Comparison of ENCODE assay signal across 15 cellular contexts in genomic region chr11:102518296-102519094, GRCh38. TPM values are rescaled to one million over a fixed set of nuclear protein-coding genes. Genes with fewer than 3 reads are reported as not detected.
DNase-seq lines count a peak whose midpoint lies in the region; ATAC-seq, FAIRE-seq and TF ChIP-seq lines count a peak whose summit lies in the region.
"Had no signal": no experiment of that assay in that cellular context is flagged by ENCODE, and none has a peak within 500 bp of the region (broad histone marks: within the 10 kb centered on the region; RNA-seq: fewer than 3 reads in every experiment).

No MANE protein-coding gene starts in this region.

- FAIRE-seq in H1 (lab: Jason Lieb, UNC) = peak; percentile 57
- FAIRE-seq: colon had no signal

- no peaks in the 10 kb centered on the region for H3K23me2 ChIP-seq in H1 (ENCODE audit: low read depth, low read length)

- TF ChIP-seq CTCF in GM12872 (IDR thresholded peaks at IDR 0.05; ENCODE audit: insufficient read depth, low read depth, low read length) = peak; percentile 36; the same call in 2 of the 3 replicates
- TF ChIP-seq CTCF in NB4 (IDR thresholded peaks at IDR 0.05; ENCODE audit: low read depth, low read length) = peak; percentile 11
- peak in 2 of 3 experiments; percentile 38 to 50; a peak in 2 of 4 replicates for TF ChIP-seq CTCF in H1 (IDR thresholded peaks at IDR 0.05; ENCODE audit: control extremely low read depth in 1 of 3, insufficient read depth in 1 of 3, low read depth in 1 of 3, low read length in 3 of 3)
- TF ChIP-seq CTCF in osteoblast (IDR thresholded peaks at IDR 0.05; ENCODE audit: extremely low read depth, low read depth, low read length) = peak; percentile 24

- no peak overlapping the region for H3K56ac ChIP-seq in H1 (replicated peaks; ENCODE audit: insufficient read length, low read depth, low read length)

- H3K4ac ChIP-seq in H1 (replicated peaks; ENCODE audit: insufficient read length, low read depth, low read length) = no peak overlapping the region

- H2BK20ac ChIP-seq in H1 (ENCODE audit: low read length) = no peak overlapping the region

- no peak overlapping the region for H3K4me2 ChIP-seq in H1 (ENCODE audit: insufficient read depth in 1 of 2, low read depth in 2 of 2, low read length in 2 of 2)
- H3K4me2 ChIP-seq in osteoblast (ENCODE audit: insufficient read depth, low read length) = no peak overlapping the region

- no peak overlapping the region for H2BK120ac ChIP-seq in H1 (replicated peaks; ENCODE audit: low read depth, low read length)

- H2AFZ ChIP-seq in H1 (ENCODE audit: low read length) = no peak overlapping the region; the same call in 1 of the 2 replicates
- no peak overlapping the region for H2AFZ ChIP-seq in osteoblast (ENCODE audit: low read length)

- H2BK15ac ChIP-seq in H1 (ENCODE audit: low read length) = no peak overlapping the region

- 90% methylated on average over 3 of the region's 3 CpGs; no CpG with 5 or more reads in 1 of the 2 experiments for WGBS in H1 (ENCODE audit: extremely low coverage in 1 of 2, insufficient coverage in 1 of 2, insufficient read length in 1 of 2, insufficient replicate concordance in 2 of 2, low coverage in 1 of 2, low lambda C conversion rate in 2 of 2, missing lambda C conversion rate in 1 of 2), 2 experiments

- H3K36me3 ChIP-seq in H1 (ENCODE audit: control insufficient read depth in 2 of 4, insufficient read depth in 4 of 4, low read length in 3 of 4) (no peaks in the 10 kb centered on the region), osteoblast (ENCODE audit: insufficient read depth, low read length) (no peaks in the 10 kb centered on the region)
- H3K36me3 ChIP-seq: esophagus muscularis mucosa, neutrophil, vagina had no signal

- no peak overlapping the region for H4K5ac ChIP-seq in H1 (ENCODE audit: insufficient read length, low read depth, low read length)

- no peak overlapping the region for H4K91ac ChIP-seq in H1 (replicated peaks; ENCODE audit: insufficient read length, low read length)

- H3K4me1 ChIP-seq in H1 (replicated peaks in 1 of 4; ENCODE audit: control insufficient read depth in 3 of 4, insufficient read depth in 4 of 4, low read length in 3 of 4) = no peaks in the 10 kb centered on the region
- no peaks in the 10 kb centered on the region for H3K4me1 ChIP-seq in osteoblast (ENCODE audit: insufficient read depth, low read length)
- H3K4me1 ChIP-seq: vagina had no signal

- DNase-seq in NB4 (ENCODE audit: low read depth) (no peak), H1 (ENCODE audit: low read depth in 1 of 2, low spot score in 2 of 2) (no peak), osteoblast (ENCODE audit: insufficient read length, low spot score, missing footprints) (no peak), activated gamma-delta T cell treated with Interleukin-2 at 50 U/mL for 16 hours (no peak), H4 (ENCODE audit: low spot score) (no peak)
- DNase-seq: activated naive CD8-positive, alpha-beta T cell treated with anti-CD3 and anti-CD28 coated beads for 36 hours; stimulated activated naive CD8-positive, alpha-beta T cell treated with anti-CD3 and anti-CD28 coated beads, Interleukin-15, amount 100 ng/mL, for 72 hours had no signal

- H3K14ac ChIP-seq in H1 (ENCODE audit: insufficient read length) = no peak overlapping the region

- no peak overlapping the region for H2AK5ac ChIP-seq in H1 (ENCODE audit: low read depth, low read length)

- no peak for TF ChIP-seq POLR2A in NB4 (IDR thresholded peaks at IDR 0.05; ENCODE audit: extremely low read depth, insufficient read length)
- TF ChIP-seq POLR2A in H1 (IDR thresholded peaks at IDR 0.05; ENCODE audit: control extremely low read depth in 1 of 2, low read depth in 2 of 2, low read length in 2 of 2) = no peak

- H3K4me3 ChIP-seq in NB4 (ENCODE audit: low read depth, low read length) (no peak overlapping the region), H1 (ENCODE audit: extremely low read depth in 1 of 4, insufficient read depth in 2 of 4, low read depth in 3 of 4, low read length in 4 of 4) (no peak overlapping the region), osteoblast (ENCODE audit: insufficient read depth, low read length) (no peak overlapping the region)
- H3K4me3 ChIP-seq: esophagus muscularis mucosa, vagina had no signal

- H3K79me1 ChIP-seq in H1 (ENCODE audit: low read depth, low read length) = no peaks in the 10 kb centered on the region

- peak; percentile 62 to 71 for TF ChIP-seq RAD21 in H1 (IDR thresholded peaks at IDR 0.05 in 1 of 2, conservative IDR thresholded peaks at IDR 0.05 in 1 of 2; ENCODE audit: low read depth in 2 of 2, low read length in 2 of 2)

- H3K79me2 ChIP-seq in H1 (ENCODE audit: control insufficient read depth in 1 of 2, insufficient read depth in 2 of 2, low read length in 2 of 2) (no peaks in the 10 kb centered on the region), osteoblast (ENCODE audit: insufficient read depth, low read length) (no peaks in the 10 kb centered on the region)

- H3K27ac ChIP-seq in H1 (ENCODE audit: low read depth, low read length) = no peak overlapping the region
- H3K27ac ChIP-seq in osteoblast (ENCODE audit: low read depth, low read length) = no peak overlapping the region
- H3K27ac ChIP-seq: esophagus muscularis mucosa, neutrophil, vagina had no signal

- POLR2A ChIA-PET in H1 (lab: Charles Lee; ENCODE audit: partially characterized antibody) = no interaction called here

- no peak for ATAC-seq in HG03175 (IDR thresholded peaks at IDR 0.05; ENCODE audit: unreplicated experiment)
- ATAC-seq in HG02798 (IDR thresholded peaks at IDR 0.05; ENCODE audit: poor library complexity, unreplicated experiment) = no peak
- ATAC-seq: SK-N-SH treated with all-trans-retinoic acid at 6 μM for 48 hours; stimulated activated naive CD8-positive, alpha-beta T cell treated with anti-CD3 and anti-CD28 coated beads, Interleukin-15, amount 100 ng/mL, for 72 hours had no signal

- H2BK5ac ChIP-seq in H1 (ENCODE audit: low read depth, low read length) = no peak overlapping the region

- H3K9ac ChIP-seq in H1 (replicated peaks in 1 of 4; ENCODE audit: extremely low read depth in 1 of 4, low read depth in 3 of 4, low read length in 3 of 4) = no peak overlapping the region

- no peaks in the 10 kb centered on the region for H3K27me3 ChIP-seq in H1 (replicated peaks in 1 of 4; ENCODE audit: control insufficient read depth in 3 of 4, extremely low read depth in 1 of 4, insufficient read depth in 3 of 4, low read length in 3 of 4)
- H3K27me3 ChIP-seq in osteoblast (ENCODE audit: insufficient read depth, low read length) = no peaks in the 10 kb centered on the region
- H3K27me3 ChIP-seq: esophagus muscularis mucosa, neutrophil, vagina had no signal

- H2BK12ac ChIP-seq in H1 (ENCODE audit: low read depth, low read length) = no peak overlapping the region

- no peak overlapping the region for H3K23ac ChIP-seq in H1 (ENCODE audit: insufficient read length)

- CTCF ChIA-PET in H1 (lab: Charles Lee; ENCODE audit: partially characterized antibody) = interaction anchor here (0.6 to 3.4 kb wide), 31 partner anchors 8 to 224 kb away, joined by 3 to 18 read pairs (median 4); partner anchors contain the start of gene MMP7

- H3K9me3 ChIP-seq in H1 (ENCODE audit: insufficient read depth in 2 of 2, low read depth in 1 of 2, low read length in 1 of 2) (no peaks in the 10 kb centered on the region), osteoblast (ENCODE audit: low read depth, low read length) (no peaks in the 10 kb centered on the region)
- H3K9me3 ChIP-seq: esophagus muscularis mucosa, neutrophil, vagina had no signal

- no peak for TF ChIP-seq EP300 in H1 (IDR thresholded peaks at IDR 0.05; ENCODE audit: borderline replicate concordance in 1 of 2, low read depth in 2 of 2, low read length in 2 of 2)

- H3K18ac ChIP-seq in H1 (ENCODE audit: extremely low read depth, low read length) = no peak overlapping the region

- no peak overlapping the region for H4K8ac ChIP-seq in H1 (ENCODE audit: extremely low read depth, insufficient read depth, low read length)

- H4K20me1 ChIP-seq in H1 (replicated peaks in 1 of 2; ENCODE audit: control insufficient read depth in 1 of 2, insufficient read depth in 2 of 2, low read length in 2 of 2) = no peaks in the 10 kb centered on the region
- H4K20me1 ChIP-seq in osteoblast (ENCODE audit: insufficient read depth, low read length) = no peaks in the 10 kb centered on the region

TF ChIP-seq in H1, 55 proteins besides CTCF, POLR2A, EP300 and RAD21 (continues in another document):
- TF ChIP-seq ASH2L (IDR thresholded peaks at IDR 0.05; ENCODE audit: low read length) (no peak), SRF (IDR thresholded peaks at IDR 0.05; ENCODE audit: low read depth, low read length) (no peak), POLR2AphosphoS5 (IDR thresholded peaks at IDR 0.05; ENCODE audit: low read depth, low read length) (no peak), BCL11A (IDR thresholded peaks at IDR 0.05; ENCODE audit: low read depth in 2 of 2, low read length in 2 of 2) (no peak), ATF3 (IDR thresholded peaks at IDR 0.05; ENCODE audit: insufficient read depth, low read depth, low read length) (no peak), SUZ12 (IDR thresholded peaks at IDR 0.05; ENCODE audit: low read length) (no peak), EGR1 (IDR thresholded peaks at IDR 0.05; ENCODE audit: borderline replicate concordance, low read depth, low read length) (no peak), EZH2 (IDR thresholded peaks at IDR 0.05; ENCODE audit: low read depth, low read length, severe bottlenecking) (no peak), PHF8 (conservative IDR thresholded peaks at IDR 0.05; ENCODE audit: low read depth, low read length) (no peak), SP4 (IDR thresholded peaks at IDR 0.05; ENCODE audit: low read length) (no peak), RFX5 (IDR thresholded peaks at IDR 0.05; ENCODE audit: borderline replicate concordance, low read depth, low read length) (no peak)

RNA-seq across cellular contexts. Expression of gene MMP7, which starts 12.1 kb away (rescaled TPM):
- total RNA-seq in H1 (2021; fragmentation: NEBNext Ultra II Directional; extraction: Animal tissue kit (Norgen Biotek cat#: 25700)) = not detected in 2 replicates
- not detected in 2 replicates for polyA plus RNA-seq in H1 (2011; rRNA removed)
- polyA plus RNA-seq in H1 (2011; cell fraction: cytosol; rRNA removed) = not detected
- polyA plus RNA-seq in H1 (2011; cell fraction: nucleus; rRNA removed) = not detected
- not detected in 4 replicates for polyA plus RNA-seq in H1 (2012, experiment 1 of 2)
- not detected for polyA plus RNA-seq in H1 (2012, experiment 2 of 2)
- not detected for polyA plus RNA-seq in H1 (2013, experiment 1 of 2)
- polyA plus RNA-seq in H1 (2013, experiment 2 of 2) = not detected
- not detected in 2 replicates for polyA minus RNA-seq in H1 (2011; rRNA and poly(A)+ RNA removed)
- polyA minus RNA-seq in H1 (2011; cell fraction: cytosol; rRNA and poly(A)+ RNA removed) = not detected
- not detected for polyA minus RNA-seq in H1 (2011; cell fraction: nucleus; rRNA and poly(A)+ RNA removed)
- under 0.01 TPM in 1 of 2 replicates, not detected in the other for total RNA-seq in osteoblast
- 0.06 TPM in 1 of 2 replicates, not detected in the other for total RNA-seq in H4 (2014; rRNA removed; shearing (Covaris generic))
- total RNA-seq: activated naive CD8-positive, alpha-beta T cell treated with anti-CD3 and anti-CD28 coated beads for 36 hours; esophagus muscularis mucosa had no signal
